Comparison of ENCODE assay signal across 9 cellular contexts in the genomic region with DNA sequence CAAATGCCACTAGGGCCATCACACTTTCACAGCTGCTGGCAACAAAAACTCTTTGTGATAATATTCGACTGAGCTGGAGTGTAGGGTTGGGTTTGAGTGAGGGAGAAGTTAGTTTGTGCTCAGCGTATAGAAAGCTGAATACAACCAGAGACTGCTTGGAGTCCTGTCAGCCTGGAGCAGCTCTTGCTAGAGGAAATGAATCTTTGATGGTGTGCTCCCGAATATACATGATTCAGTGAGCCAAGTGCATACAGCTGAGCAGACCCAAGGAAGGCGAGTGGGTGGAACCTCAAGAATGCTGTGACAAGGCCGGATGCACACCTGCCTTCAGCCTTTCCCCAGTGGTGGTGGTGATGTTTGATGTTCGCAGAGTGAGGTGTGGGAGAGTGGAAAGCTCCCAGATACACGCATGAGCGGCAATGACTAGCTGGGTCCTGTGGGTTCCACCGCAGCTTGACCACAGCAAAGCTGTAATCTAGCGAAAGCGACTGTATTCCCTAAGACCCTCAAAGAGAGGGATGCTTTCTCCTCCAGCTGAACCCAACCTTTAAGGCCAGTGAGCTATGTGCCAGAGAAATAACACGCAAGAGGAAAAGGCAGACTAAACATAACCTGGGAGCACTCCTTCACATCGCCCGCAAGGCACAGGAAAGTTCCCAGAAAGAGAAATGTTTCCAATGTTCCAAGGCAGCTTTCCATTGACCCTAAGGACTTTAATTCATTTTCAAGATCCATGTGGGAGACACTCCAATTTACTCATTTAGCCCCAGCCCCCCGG. TPM values are rescaled to one million over a fixed set of nuclear protein-coding genes. Genes with fewer than 3 reads are reported as not detected.
A peak's percentile ranks its signal among the peaks of the same experiment; 100 is the strongest.
DNase-seq lines count a peak whose midpoint lies in the region; ATAC-seq lines count a peak whose summit lies in the region.
"Had no signal": no experiment of that assay in that cellular context is flagged by ENCODE, and none has a peak within 500 bp of the region (broad histone marks: within the 10 kb centered on the region; RNA-seq: fewer than 3 reads in every experiment).

No MANE protein-coding gene starts in this region.

- H3K27ac Mint-ChIP-seq in activated naive CD4-positive, alpha-beta T cell treated with anti-CD3 and anti-CD28 coated beads, Interleukin-2, amount 50 U/mL, for 72 hours, result peak overlapping the region; percentile 58 to 95

- H3K4me3 ChIP-seq in iPS-20b (ENCODE audit: low read length) (peak overlapping the region; percentile 78; the same call in 1 of the 2 replicates), aorta (ENCODE audit: low read length in 2 of 2) (no peak overlapping the region)

- H3K36me3 ChIP-seq in iPS-20b (ENCODE audit: insufficient read depth, low read depth, low read length), result no peaks in the 10 kb centered on the region
- H3K36me3 ChIP-seq in aorta (ENCODE audit: control insufficient read depth in 1 of 2, insufficient read depth in 2 of 2, low read length in 1 of 2), result no peaks in the 10 kb centered on the region
- H3K36me3 ChIP-seq: SJSA1 had no signal

- H3K27ac ChIP-seq in iPS-20b (ENCODE audit: low read length) (no peak overlapping the region), aorta (ENCODE audit: low read depth in 1 of 2, low read length in 2 of 2) (no peak overlapping the region)
- H3K27ac ChIP-seq: SJSA1 had no signal

- no peaks in the 10 kb centered on the region for H3K9me3 Mint-ChIP-seq in activated naive CD4-positive, alpha-beta T cell treated with anti-CD3 and anti-CD28 coated beads, Interleukin-2, amount 50 U/mL, for 72 hours

- WGBS in aorta, 2 donors, result 85 to 87% methylated on average over 15 of the region's 15 CpGs

- intact Hi-C loops in aorta (cut with DNase I), result loop anchor here (2.0 to 10.0 kb wide), 4 partner anchors 96 to 188 kb away; no protein-coding TSS in a partner anchor

- DNase-seq in RKO (ENCODE audit: low spot score) (peak; percentile 48), NCI-H187 (lab: John Stamatoyannopoulos, UW) (no peak), DMS53 (lab: John Stamatoyannopoulos, UW) (no peak), aorta (no peak)
- peak; percentile 71 to 90 for DNase-seq in activated naive CD4-positive, alpha-beta T cell treated with anti-CD3 and anti-CD28 coated beads, Interleukin-2, amount 50 U/mL, for 72 hours (ENCODE audit: low spot score in 2 of 2)
- peak; percentile 33 to 60 for DNase-seq in stimulated activated CD4-positive, alpha-beta T cell treated with anti-CD3 and anti-CD28 coated beads, Interleukin-1b, Interleukin-23, amount 100 ng/mL, for 1 hour (ENCODE audit: low read depth in 2 of 2)

- H3K4me1 ChIP-seq in iPS-20b (ENCODE audit: insufficient read depth, low read length), result no peaks in the 10 kb centered on the region
- no peaks in the 10 kb centered on the region for H3K4me1 ChIP-seq in aorta (ENCODE audit: control insufficient read depth in 1 of 2, insufficient read depth in 2 of 2, low read length in 2 of 2)

- peaks cover 18 to 26% of the 10 kb centered on the region in 2 donors for H3K36me3 Mint-ChIP-seq in activated naive CD4-positive, alpha-beta T cell treated with anti-CD3 and anti-CD28 coated beads, Interleukin-2, amount 50 U/mL, for 72 hours

- H3K27me3 ChIP-seq in iPS-20b (ENCODE audit: insufficient read depth, low read length) (peaks cover 14% of the 10 kb centered on the region), aorta (ENCODE audit: control insufficient read depth in 1 of 2, insufficient read depth in 2 of 2, low read length in 1 of 2) (no peaks in the 10 kb centered on the region)
- H3K27me3 ChIP-seq: SJSA1 had no signal

- H3K9me3 ChIP-seq in iPS-20b (ENCODE audit: insufficient read depth, low read depth, low read length) (no peaks in the 10 kb centered on the region), aorta (ENCODE audit: control insufficient read depth, low read length) (no peaks in the 10 kb centered on the region)
- H3K9me3 ChIP-seq: SJSA1 had no signal

- no peak overlapping the region for H3K9ac ChIP-seq in iPS-20b (ENCODE audit: low read depth, low read length)

- ATAC-seq in GM19463 (IDR thresholded peaks at IDR 0.05; ENCODE audit: unreplicated experiment), result peak; percentile 26
- peak; percentile 74 to 85 for ATAC-seq in activated naive CD4-positive, alpha-beta T cell treated with anti-CD3 and anti-CD28 coated beads, Interleukin-2, amount 50 U/mL, for 72 hours
- ATAC-seq in aorta (ENCODE audit: low FRiP score), result no peak

RNA-seq across cellular contexts. Expression of gene ARHGEF3, which starts 1.2 kb away (rescaled TPM):
- 10 to 100 TPM; 35.7 to 54.0 TPM for total RNA-seq in activated naive CD4-positive, alpha-beta T cell treated with anti-CD3 and anti-CD28 coated beads, Interleukin-2, amount 50 U/mL, for 72 hours
- 10 to 100 TPM; 17.4 to 41.6 TPM for total RNA-seq in aorta
- 1 to 10 TPM; 1.6 to 2.5 TPM for polyA plus RNA-seq in aorta

Comparison
In these comparisons a context has a peak if more than half of its experiments do, and no peak if none do; other contexts are left out.
1. DNase-seq: peak in RKO (single experiment), activated naive CD4-positive, alpha-beta T cell treated with anti-CD3 and anti-CD28 coated beads, Interleukin-2, amount 50 U/mL, for 72 hours (2 of 2) and stimulated activated CD4-positive, alpha-beta T cell treated with anti-CD3 and anti-CD28 coated beads, Interleukin-1b, Interleukin-23, amount 100 ng/mL, for 1 hour (2 of 2); none in NCI-H187 (0 of 2), DMS53 (single experiment) and aorta (0 of 2).